In genomic region chr20:54431545-54431944, GRCh38 we compare ENCODE assay signal across 15 cellular contexts. TPM values are rescaled to one million over a fixed set of nuclear protein-coding genes. Genes with fewer than 3 reads are reported as not detected.
DNase-seq lines count a peak whose midpoint lies in the region; ATAC-seq and TF ChIP-seq lines count a peak whose summit lies in the region.
"Had no signal": no experiment of that assay in that cellular context is flagged by ENCODE, and none has a peak within 500 bp of the region (broad histone marks: within the 10 kb centered on the region; RNA-seq: fewer than 3 reads in every experiment).

No MANE protein-coding gene starts in this region.

- no peaks in the 10 kb centered on the region for H3K36me3 Mint-ChIP-seq in activated T-helper 2 cell treated with anti-CD3 and anti-CD28 coated beads, Interferon-gamma antibody, Interleukin-2, Interleukin-4, amounts not matched to agents 10 μg/mL and 5 μg/mL and 100 μg/mL, durations not matched to agents 14 hours and 24 hours and 36 hours (ENCODE audit: low read depth)

- H3K4me3 Mint-ChIP-seq in activated T-helper 2 cell treated with anti-CD3 and anti-CD28 coated beads, Interferon-gamma antibody, Interleukin-2, Interleukin-4, amounts not matched to agents 10 μg/mL and 5 μg/mL and 100 μg/mL, durations not matched to agents 14 hours and 24 hours and 36 hours (ENCODE audit: low read depth): no peak overlapping the region

- peak; percentile 67 for DNase-seq in Ammon's horn (ENCODE audit: low spot score)
- peak; percentile 64 for DNase-seq in NCI-H1694 (lab: John Stamatoyannopoulos, UW)
- DNase-seq in astrocyte of the hippocampus (ENCODE audit: low read depth, low spot score): peak; percentile 70
- no peak for DNase-seq in right lobe of liver
- DNase-seq in activated CD4-positive, alpha-beta T cell treated with anti-CD3 and anti-CD28 coated beads, Interleukin-2, amount 50 U/mL, for 48 hours: no peak
- DNase-seq in left cardiac atrium: no peak
- no peak for DNase-seq in NCI-H128 (lab: John Stamatoyannopoulos, UW; ENCODE audit: unreplicated experiment)
- DNase-seq in activated T-helper 2 cell treated with anti-CD3 and anti-CD28 coated beads, Interferon-gamma antibody, Interleukin-2, Interleukin-4, amounts not matched to agents 10 μg/mL and 5 μg/mL and 100 μg/mL, durations not matched to agents 14 hours and 24 hours and 36 hours (ENCODE audit: low spot score): no peak
- DNase-seq: activated effector memory CD4-positive, alpha-beta T cell treated with anti-CD3 and anti-CD28 coated beads, Interleukin-2, amount 50 U/mL, for 16 hours; COR-L47; NCI-H2081; small intestine; stimulated activated naive CD4-positive, alpha-beta T cell; T-helper 2 cell had no signal

- H3K4me1 Mint-ChIP-seq in activated T-helper 2 cell treated with anti-CD3 and anti-CD28 coated beads, Interferon-gamma antibody, Interleukin-2, Interleukin-4, amounts not matched to agents 10 μg/mL and 5 μg/mL and 100 μg/mL, durations not matched to agents 14 hours and 24 hours and 36 hours (ENCODE audit: low read depth): no peaks in the 10 kb centered on the region

- no peaks in the 10 kb centered on the region for H3K36me3 ChIP-seq in right lobe of liver

- 49% methylated on average over 5 of the region's 5 CpGs for WGBS in right lobe of liver (ENCODE audit: insufficient coverage, low coverage, low lambda C conversion rate, missing lambda C conversion rate)

- ATAC-seq in right lobe of liver (peak; percentile 33 to 75 (median 65)), left cardiac atrium (no peak)

- H3K27ac Mint-ChIP-seq in activated T-helper 2 cell treated with anti-CD3 and anti-CD28 coated beads, Interferon-gamma antibody, Interleukin-2, Interleukin-4, amounts not matched to agents 10 μg/mL and 5 μg/mL and 100 μg/mL, durations not matched to agents 14 hours and 24 hours and 36 hours: no peak overlapping the region

- no peak for TF ChIP-seq POLR2A in right lobe of liver (IDR thresholded peaks at IDR 0.05)

- intact Hi-C loops in right lobe of liver (cut with DNase I) (no loop called here), left cardiac atrium (cut with DNase I) (no loop called here)
- intact Hi-C loops in activated T-helper 2 cell treated with anti-CD3 and anti-CD28 coated beads, Interferon-gamma antibody, Interleukin-2, Interleukin-4, amounts not matched to agents 10 μg/mL and 5 μg/mL and 100 μg/mL, durations not matched to agents 14 hours and 24 hours and 36 hours (cut with micrococcal nuclease): no loop called here

- no peaks in the 10 kb centered on the region for H3K9me3 Mint-ChIP-seq in activated T-helper 2 cell treated with anti-CD3 and anti-CD28 coated beads, Interferon-gamma antibody, Interleukin-2, Interleukin-4, amounts not matched to agents 10 μg/mL and 5 μg/mL and 100 μg/mL, durations not matched to agents 14 hours and 24 hours and 36 hours

- no peaks in the 10 kb centered on the region for H3K9me3 ChIP-seq in right lobe of liver

- H3K27me3 Mint-ChIP-seq in activated T-helper 2 cell treated with anti-CD3 and anti-CD28 coated beads, Interferon-gamma antibody, Interleukin-2, Interleukin-4, amounts not matched to agents 10 μg/mL and 5 μg/mL and 100 μg/mL, durations not matched to agents 14 hours and 24 hours and 36 hours (ENCODE audit: low read depth): no peaks in the 10 kb centered on the region

- TF ChIP-seq CTCF in right lobe of liver (IDR thresholded peaks at IDR 0.05): no peak

- no peaks in the 10 kb centered on the region for H3K4me1 ChIP-seq in right lobe of liver

- H3K27ac ChIP-seq in right lobe of liver: no peak overlapping the region
- H3K27ac ChIP-seq: coronary artery had no signal

- no peak overlapping the region for H3K4me3 ChIP-seq in right lobe of liver
- H3K4me3 ChIP-seq: coronary artery had no signal

- H3K27me3 ChIP-seq in right lobe of liver: no peaks in the 10 kb centered on the region

RNA-seq across cellular contexts. Expression of gene DOK5, which starts 43.8 kb away (rescaled TPM):
- under 1 TPM in 2 of 6 experiments, not detected in 4; 0.43 to 0.69 TPM for total RNA-seq in right lobe of liver
- 10 to 100 TPM; 10.9 to 14.3 TPM for total RNA-seq in left cardiac atrium
- 2.9 and 4.7 TPM in 2 replicates for total RNA-seq in activated T-helper 2 cell treated with anti-CD3 and anti-CD28 coated beads, Interferon-gamma antibody, Interleukin-2, Interleukin-4, amounts not matched to agents 10 μg/mL and 5 μg/mL and 100 μg/mL, durations not matched to agents 14 hours and 24 hours and 36 hours

Comparison
In these comparisons a context has a peak if more than half of its experiments do, and no peak if none do; other contexts are left out.
1. DNase-seq: peak in Ammon's horn (single experiment), NCI-H1694 (single experiment) and astrocyte of the hippocampus (single experiment); none in right lobe of liver (0 of 3), activated CD4-positive, alpha-beta T cell treated with anti-CD3 and anti-CD28 coated beads, Interleukin-2, amount 50 U/mL, for 48 hours (0 of 2), left cardiac atrium (single experiment), NCI-H128 (single experiment) and activated T-helper 2 cell treated with anti-CD3 and anti-CD28 coated beads, Interferon-gamma antibody, Interleukin-2, Interleukin-4, amounts not matched to agents 10 μg/mL and 5 μg/mL and 100 μg/mL, durations not matched to agents 14 hours and 24 hours and 36 hours (single experiment).
2. ATAC-seq: peak in right lobe of liver (4 of 4); none in left cardiac atrium (0 of 2).